Comparison of ENCODE assay signal across 2 cellular contexts in the genomic region with DNA sequence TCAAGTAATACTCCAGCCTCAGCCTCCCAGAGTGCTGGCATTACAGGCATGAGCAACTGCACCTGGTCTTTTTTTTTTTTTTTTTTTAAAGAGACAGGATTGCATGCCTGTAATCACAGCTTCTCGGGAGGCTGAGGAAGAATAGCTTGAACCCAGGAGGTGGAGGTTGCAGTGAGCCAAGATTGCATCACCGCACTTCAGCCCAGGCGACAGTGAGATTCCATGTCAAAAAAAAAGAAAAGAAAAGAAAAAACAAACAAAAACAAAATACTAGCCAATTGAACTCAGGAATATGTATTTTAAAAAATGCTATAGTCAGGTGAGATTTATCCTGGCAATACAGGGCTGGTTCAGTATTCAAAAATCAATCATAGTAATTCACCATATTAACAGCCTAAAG.
A peak's percentile ranks its signal among the peaks of the same experiment; 100 is the strongest.
TF ChIP-seq lines count a peak whose summit lies in the region.

No MANE protein-coding gene starts in this region.

TF ChIP-seq in GM23338, 12 proteins besides CTCF, POLR2A, EP300 and RAD21 (continued from another document):
- TF ChIP-seq ZNF462 (CRISPR knock-in tag; IDR thresholded peaks at IDR 0.05) (no peak), NANOG (IDR thresholded peaks at IDR 0.05; ENCODE audit: borderline replicate concordance) (no peak), ZNF331 (CRISPR knock-in tag; IDR thresholded peaks at IDR 0.05; ENCODE audit: low read depth) (no peak), ZNF114 (CRISPR knock-in tag; IDR thresholded peaks at IDR 0.05) (no peak), POLR2AphosphoS5 (IDR thresholded peaks at IDR 0.05; ENCODE audit: low read depth) (no peak)
- TF ChIP-seq, protein P1, sequence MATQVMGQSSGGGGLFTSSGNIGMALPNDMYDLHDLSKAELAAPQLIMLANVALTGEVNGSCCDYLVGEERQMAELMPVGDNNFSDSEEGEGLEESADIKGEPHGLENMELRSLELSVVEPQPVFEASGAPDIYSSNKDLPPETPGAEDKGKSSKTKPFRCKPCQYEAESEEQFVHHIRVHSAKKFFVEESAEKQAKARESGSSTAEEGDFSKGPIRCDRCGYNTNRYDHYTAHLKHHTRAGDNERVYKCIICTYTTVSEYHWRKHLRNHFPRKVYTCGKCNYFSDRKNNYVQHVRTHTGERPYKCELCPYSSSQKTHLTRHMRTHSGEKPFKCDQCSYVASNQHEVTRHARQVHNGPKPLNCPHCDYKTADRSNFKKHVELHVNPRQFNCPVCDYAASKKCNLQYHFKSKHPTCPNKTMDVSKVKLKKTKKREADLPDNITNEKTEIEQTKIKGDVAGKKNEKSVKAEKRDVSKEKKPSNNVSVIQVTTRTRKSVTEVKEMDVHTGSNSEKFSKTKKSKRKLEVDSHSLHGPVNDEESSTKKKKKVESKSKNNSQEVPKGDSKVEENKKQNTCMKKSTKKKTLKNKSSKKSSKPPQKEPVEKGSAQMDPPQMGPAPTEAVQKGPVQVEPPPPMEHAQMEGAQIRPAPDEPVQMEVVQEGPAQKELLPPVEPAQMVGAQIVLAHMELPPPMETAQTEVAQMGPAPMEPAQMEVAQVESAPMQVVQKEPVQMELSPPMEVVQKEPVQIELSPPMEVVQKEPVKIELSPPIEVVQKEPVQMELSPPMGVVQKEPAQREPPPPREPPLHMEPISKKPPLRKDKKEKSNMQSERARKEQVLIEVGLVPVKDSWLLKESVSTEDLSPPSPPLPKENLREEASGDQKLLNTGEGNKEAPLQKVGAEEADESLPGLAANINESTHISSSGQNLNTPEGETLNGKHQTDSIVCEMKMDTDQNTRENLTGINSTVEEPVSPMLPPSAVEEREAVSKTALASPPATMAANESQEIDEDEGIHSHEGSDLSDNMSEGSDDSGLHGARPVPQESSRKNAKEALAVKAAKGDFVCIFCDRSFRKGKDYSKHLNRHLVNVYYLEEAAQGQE (IDR thresholded peaks at IDR 0.05; ENCODE audit: unreplicated experiment), result no peak
TF ChIP-seq in GM23338: peak in this region for 0.

TF ChIP-seq in K562, 482 proteins besides CTCF, POLR2A, EP300 and RAD21 (continued from another document):
- TF ChIP-seq, protein P2, sequence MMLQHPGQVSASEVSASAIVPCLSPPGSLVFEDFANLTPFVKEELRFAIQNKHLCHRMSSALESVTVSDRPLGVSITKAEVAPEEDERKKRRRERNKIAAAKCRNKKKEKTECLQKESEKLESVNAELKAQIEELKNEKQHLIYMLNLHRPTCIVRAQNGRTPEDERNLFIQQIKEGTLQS (IDR thresholded peaks at IDR 0.05), result peak; percentile 63
- TF ChIP-seq, protein P2 (CRISPR knock-in tag; conservative IDR thresholded peaks at IDR 0.05), result no peak
- TF ChIP-seq PPARD (CRISPR knock-in tag; IDR thresholded peaks at IDR 0.05), result no peak
- TF ChIP-seq ZC3H8 (IDR thresholded peaks at IDR 0.05), result no peak
- no peak for TF ChIP-seq UBTF (IDR thresholded peaks at IDR 0.05; ENCODE audit: borderline replicate concordance in 1 of 2, low read depth in 2 of 2, low read length in 2 of 2)
- TF ChIP-seq BRCA1 (IDR thresholded peaks at IDR 0.05), result no peak
- no peak for TF ChIP-seq BRCA1 (CRISPR knock-in tag; IDR thresholded peaks at IDR 0.05)
